In the genomic region with DNA sequence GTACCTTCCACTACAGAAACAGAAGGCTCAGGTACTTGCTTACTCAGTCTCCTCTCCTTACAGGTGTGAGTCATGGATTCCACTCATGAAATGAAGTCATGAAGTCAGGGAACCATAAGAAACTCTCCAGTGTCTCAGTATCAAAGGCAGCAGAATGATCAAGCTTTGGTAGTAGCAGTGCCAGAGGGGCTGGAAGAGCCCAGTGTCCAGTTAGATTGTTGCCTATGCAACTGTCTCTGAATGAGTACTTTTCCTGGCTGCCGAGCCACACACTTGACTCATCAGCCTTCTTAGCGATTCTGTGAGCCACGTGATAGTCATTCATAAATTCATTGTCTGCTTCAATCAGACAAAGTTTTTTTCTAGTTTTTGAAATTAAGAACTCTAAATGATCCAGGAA, we compare ENCODE assay signal across 14 cellular contexts. TPM values are rescaled to one million over a fixed set of nuclear protein-coding genes. Genes with fewer than 3 reads are reported as not detected.
DNase-seq lines count a peak whose midpoint lies in the region; ATAC-seq and TF ChIP-seq lines count a peak whose summit lies in the region.
"Had no signal": no experiment of that assay in that cellular context is flagged by ENCODE, and none has a peak within 500 bp of the region (broad histone marks: within the 10 kb centered on the region; RNA-seq: fewer than 3 reads in every experiment).

No MANE protein-coding gene starts in this region.

- peaks cover 6% of the 10 kb centered on the region for H3K27me3 Mint-ChIP-seq in activated CD4-positive, alpha-beta T cell treated with anti-CD3 and anti-CD28 coated beads for 36 hours
- no peaks in the 10 kb centered on the region for H3K27me3 Mint-ChIP-seq in activated CD4-positive, alpha-beta T cell treated with anti-CD3 and anti-CD28 coated beads, Interleukin-2, amount 10 ng/mL, durations not matched to agents 7 days and 5 days
- H3K27me3 Mint-ChIP-seq in activated naive CD8-positive, alpha-beta T cell treated with anti-CD3 and anti-CD28 coated beads, Interleukin-2, amount 50 U/mL, for 24 hours = peaks cover 13% of the 10 kb centered on the region

- no TSS peak for BruUV-seq in HCT116 (replicated peaks; lab: Mats Ljungman, UMichigan)

- H3K4me3 ChIP-seq in HCT116 (replicated peaks in 1 of 2; ENCODE audit: low read depth in 1 of 2, low read length in 2 of 2) (no peak overlapping the region), SK-N-SH (ENCODE audit: low read depth in 2 of 2, low read length in 1 of 2) (no peak overlapping the region)
- H3K4me3 ChIP-seq: A549, lower lobe of right lung, tibial artery had no signal

- H3K36me3 ChIP-seq in HCT116 (ENCODE audit: control insufficient read depth in 1 of 2, insufficient read depth in 2 of 2, low read length in 2 of 2) = no peaks in the 10 kb centered on the region
- no peaks in the 10 kb centered on the region for H3K36me3 ChIP-seq in SK-N-SH (replicated peaks in 1 of 2; ENCODE audit: control insufficient read depth in 1 of 2, insufficient read depth in 2 of 2, low read length in 1 of 2)
- H3K36me3 ChIP-seq: lower lobe of right lung, tibial artery, WERI-Rb-1 had no signal

- no peak overlapping the region for H3K4me3 Mint-ChIP-seq in activated CD4-positive, alpha-beta T cell treated with anti-CD3 and anti-CD28 coated beads for 36 hours
- no peak overlapping the region for H3K4me3 Mint-ChIP-seq in activated CD4-positive, alpha-beta T cell treated with anti-CD3 and anti-CD28 coated beads, Interleukin-2, amount 10 ng/mL, durations not matched to agents 7 days and 5 days
- H3K4me3 Mint-ChIP-seq in activated naive CD8-positive, alpha-beta T cell treated with anti-CD3 and anti-CD28 coated beads, Interleukin-2, amount 50 U/mL, for 24 hours = no peak overlapping the region

- peak; percentile 70 for DNase-seq in activated CD4-positive, alpha-beta T cell treated with anti-CD3 and anti-CD28 coated beads for 36 hours
- DNase-seq in activated CD4-positive, alpha-beta T cell treated with anti-CD3 and anti-CD28 coated beads, Interleukin-2, amount 10 ng/mL, durations not matched to agents 7 days and 5 days = no peak
- DNase-seq in HCT116 (ENCODE audit: low read depth, low spot score) = no peak
- no peak for DNase-seq in activated naive CD8-positive, alpha-beta T cell treated with anti-CD3 and anti-CD28 coated beads, Interleukin-2, amount 50 U/mL, for 24 hours
- DNase-seq in kidney tubule cell (ENCODE audit: low spot score) = peak; percentile 96
- DNase-seq in SK-N-SH = no peak
- DNase-seq: activated gamma-delta T cell treated with Interleukin-2 at 50 U/mL for 16 hours, hypothalamus, lower lobe of right lung, tibial artery, WERI-Rb-1 had no signal

- no peaks in the 10 kb centered on the region for H3K9me3 ChIP-seq in HCT116 (ENCODE audit: control insufficient read depth in 1 of 2, insufficient read depth in 1 of 2, low read depth in 1 of 2, low read length in 2 of 2)
- H3K9me3 ChIP-seq in SK-N-SH = no peaks in the 10 kb centered on the region
- H3K9me3 ChIP-seq: A549, lower lobe of right lung had no signal

- H3K27ac Mint-ChIP-seq in activated CD4-positive, alpha-beta T cell treated with anti-CD3 and anti-CD28 coated beads for 36 hours = peak overlapping the region; percentile 86
- H3K27ac Mint-ChIP-seq in activated CD4-positive, alpha-beta T cell treated with anti-CD3 and anti-CD28 coated beads, Interleukin-2, amount 10 ng/mL, durations not matched to agents 7 days and 5 days = no peak overlapping the region
- peak overlapping the region; percentile 36 for H3K27ac Mint-ChIP-seq in activated naive CD8-positive, alpha-beta T cell treated with anti-CD3 and anti-CD28 coated beads, Interleukin-2, amount 50 U/mL, for 24 hours

- H3K9me3 Mint-ChIP-seq in activated CD4-positive, alpha-beta T cell treated with anti-CD3 and anti-CD28 coated beads for 36 hours (ENCODE audit: low read depth) = peaks cover 12% of the 10 kb centered on the region
- H3K9me3 Mint-ChIP-seq in activated CD4-positive, alpha-beta T cell treated with anti-CD3 and anti-CD28 coated beads, Interleukin-2, amount 10 ng/mL, durations not matched to agents 7 days and 5 days = peaks cover 12% of the 10 kb centered on the region
- H3K9me3 Mint-ChIP-seq in activated naive CD8-positive, alpha-beta T cell treated with anti-CD3 and anti-CD28 coated beads, Interleukin-2, amount 50 U/mL, for 24 hours = peaks cover 9% of the 10 kb centered on the region

- H3K27me3 ChIP-seq in HCT116 (ENCODE audit: insufficient read depth, low read length) (no peaks in the 10 kb centered on the region), SK-N-SH (ENCODE audit: insufficient read depth) (no peaks in the 10 kb centered on the region)
- H3K27me3 ChIP-seq: tibial artery had no signal

- H3F3A ChIP-seq in SK-N-SH (replicated peaks; ENCODE audit: insufficient read depth) = no peaks in the 10 kb centered on the region

- no peak for TF ChIP-seq RAD21 in HCT116 (IDR thresholded peaks at IDR 0.05; ENCODE audit: low read depth)
- no peak for TF ChIP-seq RAD21 in SK-N-SH (IDR thresholded peaks at IDR 0.05; ENCODE audit: low read length)

- WGBS in SK-N-SH (ENCODE audit: low lambda C conversion rate) = 45% methylated on average over 3 of the region's 3 CpGs

- no peak overlapping the region for H3K9ac ChIP-seq in HCT116 (ENCODE audit: low read length)
- H3K9ac ChIP-seq in SK-N-SH = no peak overlapping the region

- ATAC-seq in activated CD4-positive, alpha-beta T cell treated with anti-CD3 and anti-CD28 coated beads for 36 hours = peak; percentile 97
- ATAC-seq in HCT116 = no peak
- ATAC-seq in activated naive CD8-positive, alpha-beta T cell treated with anti-CD3 and anti-CD28 coated beads, Interleukin-2, amount 50 U/mL, for 24 hours = peak; percentile 94
- no peak for ATAC-seq in GM19023 (IDR thresholded peaks at IDR 0.05; ENCODE audit: unreplicated experiment)
- no peak for ATAC-seq in HG02884 (IDR thresholded peaks at IDR 0.05; ENCODE audit: unreplicated experiment)
- ATAC-seq: A549, lower lobe of right lung had no signal

- CTCF ChIA-PET in activated CD4-positive, alpha-beta T cell treated with anti-CD3 and anti-CD28 coated beads for 36 hours (lab: Charles Lee) = interaction anchor here (0.6 to 1.4 kb wide), 2 partner anchors 19 to 21 kb away, joined by 3 read pairs; no protein-coding TSS in a partner anchor
- CTCF ChIA-PET in activated CD4-positive, alpha-beta T cell treated with anti-CD3 and anti-CD28 coated beads, Interleukin-2, amount 10 ng/mL, durations not matched to agents 7 days and 5 days (lab: Charles Lee) = no interaction called here
- CTCF ChIA-PET in HCT116 (lab: Charles Lee) (no interaction called here), SK-N-SH (lab: Yijun Ruan, JAX) (no interaction called here)

- no peak for TF ChIP-seq POLR2A in HCT116 (IDR thresholded peaks at IDR 0.05; ENCODE audit: borderline replicate concordance, extremely low read depth, insufficient read depth, insufficient read length)

- H3K4me1 ChIP-seq in HCT116 (ENCODE audit: control insufficient read depth in 1 of 2, insufficient read depth in 2 of 2, low read length in 2 of 2) = peaks cover 0 to 5% of the 10 kb centered on the region in 2 experiments; a peak in 1 of 4 replicates
- H3K4me1 ChIP-seq in SK-N-SH (ENCODE audit: control insufficient read depth in 1 of 2, insufficient read depth in 2 of 2, low read depth in 1 of 2, low read length in 1 of 2) = no peaks in the 10 kb centered on the region
- H3K4me1 ChIP-seq: A549, lower lobe of right lung had no signal

- H3K9me2 ChIP-seq in HCT116 (ENCODE audit: insufficient read depth) (no peaks in the 10 kb centered on the region), SK-N-SH (no peaks in the 10 kb centered on the region)

- H3K4me2 ChIP-seq in HCT116 (ENCODE audit: low read length) = no peak overlapping the region
- H3K4me2 ChIP-seq in SK-N-SH = no peak overlapping the region
- H3K4me2 ChIP-seq: A549 had no signal

- H3K36me3 Mint-ChIP-seq in activated CD4-positive, alpha-beta T cell treated with anti-CD3 and anti-CD28 coated beads for 36 hours (ENCODE audit: low read depth) = peaks cover 8% of the 10 kb centered on the region
- H3K36me3 Mint-ChIP-seq in activated CD4-positive, alpha-beta T cell treated with anti-CD3 and anti-CD28 coated beads, Interleukin-2, amount 10 ng/mL, durations not matched to agents 7 days and 5 days (ENCODE audit: low read depth) = no peaks in the 10 kb centered on the region
- H3K36me3 Mint-ChIP-seq in activated naive CD8-positive, alpha-beta T cell treated with anti-CD3 and anti-CD28 coated beads, Interleukin-2, amount 50 U/mL, for 24 hours (ENCODE audit: low read depth) = no peaks in the 10 kb centered on the region

- H4K20me1 ChIP-seq in HCT116 (ENCODE audit: insufficient read depth) (no peaks in the 10 kb centered on the region), SK-N-SH (ENCODE audit: insufficient read depth) (no peaks in the 10 kb centered on the region)

- H3K27ac ChIP-seq in HCT116 (ENCODE audit: low read depth, low read length) (no peak overlapping the region), SK-N-SH (ENCODE audit: low read depth in 2 of 2, low read length in 1 of 2) (no peak overlapping the region)
- H3K27ac ChIP-seq: A549, lower lobe of right lung, tibial artery, WERI-Rb-1 had no signal

- peaks cover 26% of the 10 kb centered on the region for H3K4me1 Mint-ChIP-seq in activated CD4-positive, alpha-beta T cell treated with anti-CD3 and anti-CD28 coated beads for 36 hours
- H3K4me1 Mint-ChIP-seq in activated CD4-positive, alpha-beta T cell treated with anti-CD3 and anti-CD28 coated beads, Interleukin-2, amount 10 ng/mL, durations not matched to agents 7 days and 5 days = peaks cover 5% of the 10 kb centered on the region
- H3K4me1 Mint-ChIP-seq in activated naive CD8-positive, alpha-beta T cell treated with anti-CD3 and anti-CD28 coated beads, Interleukin-2, amount 50 U/mL, for 24 hours = peaks cover 22% of the 10 kb centered on the region

- no peaks in the 10 kb centered on the region for H3K79me2 ChIP-seq in HCT116 (ENCODE audit: insufficient read depth, low read length)
- no peaks in the 10 kb centered on the region for H3K79me2 ChIP-seq in SK-N-SH (ENCODE audit: insufficient read depth)

- H2AFZ ChIP-seq in HCT116 (ENCODE audit: low read depth, low read length, poor library complexity, severe bottlenecking) (no peak overlapping the region), SK-N-SH (ENCODE audit: low read depth) (no peak overlapping the region)

- RAD21 ChIA-PET in HCT116 (lab: Charles Lee; ENCODE audit: low non-redundant PET in 1 of 2, low total read pairs in 2 of 2, uncharacterized antibody in 2 of 2, unreplicated experiment in 2 of 2) = no interaction called here

- no peak for TF ChIP-seq CTCF in HCT116 (IDR thresholded peaks at IDR 0.05 in 2 of 3, conservative IDR thresholded peaks at IDR 0.05 in 1 of 3; ENCODE audit: borderline replicate concordance in 1 of 3, insufficient read depth in 1 of 3, low read depth in 2 of 3, low read length in 2 of 3)
- TF ChIP-seq CTCF in SK-N-SH (IDR thresholded peaks at IDR 0.05) = no peak

- intact Hi-C loops in activated CD4-positive, alpha-beta T cell treated with anti-CD3 and anti-CD28 coated beads for 36 hours (cut with DNase I, micrococcal nuclease) = loop anchor here (1.0 to 10.0 kb wide), 5 partner anchors 17 to 200 kb away; no protein-coding TSS in a partner anchor
- intact Hi-C loops in HCT116 (cut with micrococcal nuclease) = no loop called here

- no peak for TF ChIP-seq EP300 in SK-N-SH (IDR thresholded peaks at IDR 0.05; ENCODE audit: borderline replicate concordance in 1 of 2, low read depth in 1 of 2, low read length in 1 of 2)

- POLR2A ChIA-PET in activated CD4-positive, alpha-beta T cell treated with anti-CD3 and anti-CD28 coated beads for 36 hours (lab: Charles Lee) = interaction anchor here (0.9 kb wide), 1 partner anchor 17 kb away, joined by 3 read pairs; no protein-coding TSS in a partner anchor
- POLR2A ChIA-PET in activated CD4-positive, alpha-beta T cell treated with anti-CD3 and anti-CD28 coated beads, Interleukin-2, amount 10 ng/mL, durations not matched to agents 7 days and 5 days (lab: Charles Lee) = no interaction called here
- POLR2A ChIA-PET in HCT116 (lab: Charles Lee) (no interaction called here), SK-N-SH (lab: Yijun Ruan, JAX) (no interaction called here)

RNA-seq across cellular contexts. Expression of gene DTNBP1, which starts 52.2 kb away (rescaled TPM):
- 10 to 100 TPM; 18.4 to 23.4 TPM for total RNA-seq in activated CD4-positive, alpha-beta T cell treated with anti-CD3 and anti-CD28 coated beads for 36 hours
- total RNA-seq in activated CD4-positive, alpha-beta T cell treated with anti-CD3 and anti-CD28 coated beads, Interleukin-2, amount 10 ng/mL, durations not matched to agents 7 days and 5 days = 10 to 100 TPM; 22.3 to 23.5 TPM
- 16.7 TPM for total RNA-seq in HCT116 (2021; ENCODE audit: unreplicated experiment)
- polyA plus RNA-seq in HCT116 (2012) = 17.3 and 20.9 TPM in 2 replicates
- polyA plus RNA-seq in SK-N-SH (2012; rRNA removed) = 18.4 and 19.7 TPM in 2 replicates
- polyA plus RNA-seq in SK-N-SH (2012; cell fraction: cytosol; rRNA removed) = 15.4 and 18.8 TPM in 2 replicates
- 15.6 and 16.7 TPM in 2 replicates for polyA plus RNA-seq in SK-N-SH (2012; cell fraction: nucleus; rRNA removed)

Comparison
In these comparisons a context has a peak if more than half of its experiments do, and no peak if none do; other contexts are left out.
1. DNase-seq: peak in activated CD4-positive, alpha-beta T cell treated with anti-CD3 and anti-CD28 coated beads for 36 hours (single experiment) and kidney tubule cell (single experiment); none in activated CD4-positive, alpha-beta T cell treated with anti-CD3 and anti-CD28 coated beads, Interleukin-2, amount 10 ng/mL, durations not matched to agents 7 days and 5 days (single experiment), HCT116 (single experiment), activated naive CD8-positive, alpha-beta T cell treated with anti-CD3 and anti-CD28 coated beads, Interleukin-2, amount 50 U/mL, for 24 hours (single experiment) and SK-N-SH (single experiment).
2. ATAC-seq: peak in activated CD4-positive, alpha-beta T cell treated with anti-CD3 and anti-CD28 coated beads for 36 hours (single experiment) and activated naive CD8-positive, alpha-beta T cell treated with anti-CD3 and anti-CD28 coated beads, Interleukin-2, amount 50 U/mL, for 24 hours (single experiment); none in HCT116 (single experiment), GM19023 (single experiment) and HG02884 (single experiment).